In genomic region chr5:140925806-140926205, GRCh38 we compare ENCODE assay signal across 9 cellular contexts. TPM values are rescaled to one million over a fixed set of nuclear protein-coding genes. Genes with fewer than 3 reads are reported as not detected.
A peak's percentile ranks its signal among the peaks of the same experiment; 100 is the strongest.
DNase-seq lines count a peak whose midpoint lies in the region; ATAC-seq and TF ChIP-seq lines count a peak whose summit lies in the region.
"Had no signal": no experiment of that assay in that cellular context is flagged by ENCODE, and none has a peak within 500 bp of the region (broad histone marks: within the 10 kb centered on the region; RNA-seq: fewer than 3 reads in every experiment).

No MANE protein-coding gene starts in this region.

- WGBS in spleen, 5 donors: 8 to 16% (median 11%) methylated on average over 12 to 19 of the region's 19 CpGs

- H3K9ac ChIP-seq in HUES48 (ENCODE audit: low read depth, low read length): peak overlapping the region; percentile 39; the same call in 1 of the 2 replicates

- ATAC-seq in activated T-helper 17 cell treated with anti-CD3 and anti-CD28 coated beads, Interleukin-2, amount 50 U/mL, for 72 hours (replicated peaks): no peak
- ATAC-seq in esophagus mucosa: no peak

- H3K4me1 ChIP-seq in HUES48 (ENCODE audit: control insufficient read depth, insufficient read depth, low read length) (peaks cover 12% of the 10 kb centered on the region), spleen (peaks cover 4 to 19% (median 11%) of the 10 kb centered on the region in 6 donors)

- DNase-seq in spleen (no peak), NCI-H2029 treated with DMSO at 0.1 percent for 48 hours (lab: John Stamatoyannopoulos, UW) (no peak)
- no peak for DNase-seq in activated naive CD4-positive, alpha-beta T cell (lab: John Stamatoyannopoulos, UW)
- DNase-seq: effector CD4-positive, alpha-beta T cell had no signal

- peak overlapping the region; percentile 64 for H3K4me3 Mint-ChIP-seq in activated T-helper 17 cell treated with anti-CD3 and anti-CD28 coated beads, Interleukin-2, amount 50 U/mL, for 72 hours

- H3K9me3 ChIP-seq in HUES48 (ENCODE audit: control insufficient read depth, insufficient read depth, low read length): no peaks in the 10 kb centered on the region
- H3K9me3 ChIP-seq in iPS-18c (ENCODE audit: control insufficient read depth, insufficient read depth, low read length): peaks cover 3% of the 10 kb centered on the region
- H3K9me3 ChIP-seq in spleen: peaks cover 0 to 28% (median 0%) of the 10 kb centered on the region in 8 donors

- no peak overlapping the region for H3K27ac Mint-ChIP-seq in activated T-helper 17 cell treated with anti-CD3 and anti-CD28 coated beads, Interleukin-2, amount 50 U/mL, for 72 hours
- H3K27ac Mint-ChIP-seq: activated T-cell treated with anti-CD3 and anti-CD28 coated beads, Interleukin-2, amount 50 U/mL, for 24 hours had no signal

- H3K27me3 ChIP-seq in HUES48 (ENCODE audit: control insufficient read depth, insufficient read depth, low read length) (peaks cover 42% of the 10 kb centered on the region), spleen (replicated peaks in 1 of 7) (peaks cover 0 to 86% (median 27%) of the 10 kb centered on the region in 7 donors)

- TF ChIP-seq POLR2A in spleen (IDR thresholded peaks at IDR 0.05): no peak

- H3K4me1 Mint-ChIP-seq in activated T-helper 17 cell treated with anti-CD3 and anti-CD28 coated beads, Interleukin-2, amount 50 U/mL, for 72 hours: no peaks in the 10 kb centered on the region

- no peak for TF ChIP-seq CTCF in spleen (IDR thresholded peaks at IDR 0.05 in 8 of 11, conservative IDR thresholded peaks at IDR 0.05 in 3 of 11)

- H3K36me3 Mint-ChIP-seq in activated T-helper 17 cell treated with anti-CD3 and anti-CD28 coated beads, Interleukin-2, amount 50 U/mL, for 72 hours (ENCODE audit: low read depth): no peaks in the 10 kb centered on the region

- H3K9me3 Mint-ChIP-seq in activated T-helper 17 cell treated with anti-CD3 and anti-CD28 coated beads, Interleukin-2, amount 50 U/mL, for 72 hours: no peaks in the 10 kb centered on the region

- H3K36me3 ChIP-seq in HUES48 (ENCODE audit: control insufficient read depth, insufficient read depth, low read length): no peaks in the 10 kb centered on the region
- no peaks in the 10 kb centered on the region for H3K36me3 ChIP-seq in spleen

- peaks cover 38% of the 10 kb centered on the region for H3K27me3 Mint-ChIP-seq in activated T-helper 17 cell treated with anti-CD3 and anti-CD28 coated beads, Interleukin-2, amount 50 U/mL, for 72 hours

- H3K4me3 ChIP-seq in HUES48 (ENCODE audit: low read depth, low read length) (peak overlapping the region; percentile 69), iPS-18c (ENCODE audit: insufficient read depth, low read depth, low read length) (peak overlapping the region; percentile 79), spleen (peak overlapping the region in 7 of 8 donors; percentile 30 to 70 (median 42))

- H3K27ac ChIP-seq in HUES48 (ENCODE audit: low read depth, low read length) (peak overlapping the region; percentile 82), spleen (no peak overlapping the region)

- intact Hi-C loops in spleen (cut with DNase I; ENCODE audit: low total_unique reads): loop anchor here (2.0 kb wide), 1 partner anchor 111 kb away; no protein-coding TSS in a partner anchor

RNA-seq across cellular contexts. Expression of gene PCDHAC1, which starts 0.3 kb away (rescaled TPM):
- not detected for total RNA-seq in activated T-helper 17 cell treated with anti-CD3 and anti-CD28 coated beads, Interleukin-2, amount 50 U/mL, for 72 hours
- total RNA-seq in spleen (1 to 10 TPM in 2 of 7 donors, under 1 TPM in 5; 0.13 to 1.2 (median 0.41) TPM), esophagus mucosa (0.04 TPM)
- polyA plus RNA-seq in spleen: under 1 TPM; 0.17 to 0.35 (median 0.23) TPM

RNA-seq across cellular contexts. Expression of gene PCDHAC2, which starts 40.5 kb away (rescaled TPM):
- not detected for total RNA-seq in activated T-helper 17 cell treated with anti-CD3 and anti-CD28 coated beads, Interleukin-2, amount 50 U/mL, for 72 hours
- 1 to 10 TPM; 1.5 to 7.9 (median 3.9) TPM for total RNA-seq in spleen
- under 1 TPM; 0.15 to 0.26 (median 0.17) TPM for polyA plus RNA-seq in spleen
- 0.24 TPM for total RNA-seq in esophagus mucosa

RNA-seq across cellular contexts. Expression of gene PCDHA13, which starts 43.9 kb away (rescaled TPM):
- total RNA-seq in activated T-helper 17 cell treated with anti-CD3 and anti-CD28 coated beads, Interleukin-2, amount 50 U/mL, for 72 hours: not detected
- under 1 TPM in 5 of 7 donors, not detected in 2; 0.22 to 0.79 (median 0.46) TPM for total RNA-seq in spleen
- under 1 TPM in 2 of 3 donors, not detected in 1; 0.20 to 0.21 TPM for polyA plus RNA-seq in spleen
- not detected for total RNA-seq in esophagus mucosa

RNA-seq across cellular contexts. Expression of gene PCDHA12, which starts 50.7 kb away (rescaled TPM):
- total RNA-seq in activated T-helper 17 cell treated with anti-CD3 and anti-CD28 coated beads, Interleukin-2, amount 50 U/mL, for 72 hours: not detected
- total RNA-seq in spleen (under 1 TPM in 4 of 7 donors, not detected in 3; 0.17 to 0.79 (median 0.32) TPM), esophagus mucosa (not detected)
- under 1 TPM in 1 of 3 donors, not detected in 2; 0.06 TPM for polyA plus RNA-seq in spleen

RNA-seq across cellular contexts. Expression of gene PCDHA11, which starts 57.0 kb away (rescaled TPM):
- total RNA-seq in activated T-helper 17 cell treated with anti-CD3 and anti-CD28 coated beads, Interleukin-2, amount 50 U/mL, for 72 hours: not detected
- total RNA-seq in spleen (under 1 TPM in 6 of 7 donors, not detected in 1; 0.11 to 0.79 (median 0.31) TPM), esophagus mucosa (not detected)
- polyA plus RNA-seq in spleen: not detected
